25 cellular contexts compared by ENCODE assay signal in the genomic region with DNA sequence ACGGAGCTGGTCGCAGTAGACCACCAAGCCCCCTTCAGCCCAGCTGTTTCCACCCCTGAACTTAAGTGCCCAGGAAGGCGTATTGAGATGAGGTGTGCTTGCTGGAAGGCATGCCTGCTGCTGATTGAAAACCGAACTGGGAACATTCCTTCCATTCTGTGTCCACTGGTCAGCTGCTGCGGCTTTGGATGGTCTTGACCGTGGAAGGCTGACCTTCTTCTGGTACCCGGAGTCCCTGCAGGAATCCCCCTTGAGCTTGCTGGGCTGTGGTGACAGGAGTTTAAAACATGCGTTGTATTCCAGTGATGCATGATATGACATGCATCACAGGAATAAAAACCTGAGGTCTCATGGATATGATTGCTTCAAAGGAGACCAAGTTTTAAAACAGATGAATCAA. TPM values are rescaled to one million over a fixed set of nuclear protein-coding genes. Genes with fewer than 3 reads are reported as not detected.
DNase-seq lines count a peak whose midpoint lies in the region; ATAC-seq and TF ChIP-seq lines count a peak whose summit lies in the region.
"Had no signal": no experiment of that assay in that cellular context is flagged by ENCODE, and none has a peak within 500 bp of the region (broad histone marks: within the 10 kb centered on the region; RNA-seq: fewer than 3 reads in every experiment).

No MANE protein-coding gene starts in this region.

- H3K4me3 ChIP-seq in neutrophil (ENCODE audit: low read depth in 1 of 2, low read length in 1 of 2), result no peak overlapping the region
- H3K4me3 ChIP-seq: GM12878, GM23338, HAP-1, PC-9 had no signal

- H3K4me1 ChIP-seq in neutrophil (ENCODE audit: control insufficient read depth in 1 of 2, insufficient read depth in 1 of 2, low read depth in 1 of 2, low read length in 1 of 2), result peaks cover 25 to 33% of the 10 kb centered on the region in 2 experiments
- H3K4me1 ChIP-seq: HAP-1 had no signal

- no peaks in the 10 kb centered on the region for H3K27me3 Mint-ChIP-seq in activated T-cell treated with anti-CD3 and anti-CD28 coated beads, Interleukin-2, amount 50 U/mL, for 24 hours
- H3K27me3 Mint-ChIP-seq in CD14-positive monocyte (ENCODE audit: low read depth in 3 of 3), result peaks cover 0 to 6% (median 0%) of the 10 kb centered on the region in 3 donors
- no peaks in the 10 kb centered on the region for H3K27me3 Mint-ChIP-seq in dendritic cell treated with granulocyte-macrophage colony-stimulating factor and Interleukin-4, amounts not matched to agents 40 ng/mL and 50 ng/mL, for 4 days

- H3K4me1 Mint-ChIP-seq in activated T-cell treated with anti-CD3 and anti-CD28 coated beads, Interleukin-2, amount 50 U/mL, for 24 hours (ENCODE audit: low read depth), result peaks cover 21% of the 10 kb centered on the region
- H3K4me1 Mint-ChIP-seq in CD14-positive monocyte, result peaks cover 43% of the 10 kb centered on the region
- H3K4me1 Mint-ChIP-seq in dendritic cell treated with granulocyte-macrophage colony-stimulating factor and Interleukin-4, amounts not matched to agents 40 ng/mL and 50 ng/mL, for 4 days (ENCODE audit: low read depth), result peaks cover 72% of the 10 kb centered on the region
- H3K4me1 Mint-ChIP-seq: GM23338 had no signal

- peak overlapping the region; percentile 34 for H3K27ac Mint-ChIP-seq in activated T-cell treated with anti-CD3 and anti-CD28 coated beads, Interleukin-2, amount 50 U/mL, for 24 hours
- H3K27ac Mint-ChIP-seq in CD14-positive monocyte, result peak overlapping the region in 5 of 7 donors; percentile 11 to 86 (median 44)
- peak overlapping the region; percentile 90 for H3K27ac Mint-ChIP-seq in dendritic cell treated with granulocyte-macrophage colony-stimulating factor and Interleukin-4, amounts not matched to agents 40 ng/mL and 50 ng/mL, for 4 days
- H3K27ac Mint-ChIP-seq: GM23338 had no signal

- no peaks in the 10 kb centered on the region for H3K9me3 Mint-ChIP-seq in activated T-cell treated with anti-CD3 and anti-CD28 coated beads, Interleukin-2, amount 50 U/mL, for 24 hours
- H3K9me3 Mint-ChIP-seq in CD14-positive monocyte, result peaks cover 0 to 4% (median 0%) of the 10 kb centered on the region in 7 donors
- H3K9me3 Mint-ChIP-seq in dendritic cell treated with granulocyte-macrophage colony-stimulating factor and Interleukin-4, amounts not matched to agents 40 ng/mL and 50 ng/mL, for 4 days, result no peaks in the 10 kb centered on the region
- H3K9me3 Mint-ChIP-seq: GM23338 had no signal

- H3K36me3 Mint-ChIP-seq in activated T-cell treated with anti-CD3 and anti-CD28 coated beads, Interleukin-2, amount 50 U/mL, for 24 hours (ENCODE audit: low read depth), result peaks cover 98% of the 10 kb centered on the region
- peaks cover 80 to 95% of the 10 kb centered on the region in 2 donors for H3K36me3 Mint-ChIP-seq in CD14-positive monocyte
- H3K36me3 Mint-ChIP-seq in dendritic cell treated with granulocyte-macrophage colony-stimulating factor and Interleukin-4, amounts not matched to agents 40 ng/mL and 50 ng/mL, for 4 days (ENCODE audit: low read depth), result peaks cover 100% of the 10 kb centered on the region

- no peak overlapping the region for H3K4me3 Mint-ChIP-seq in activated T-cell treated with anti-CD3 and anti-CD28 coated beads, Interleukin-2, amount 50 U/mL, for 24 hours
- no peak overlapping the region for H3K4me3 Mint-ChIP-seq in CD14-positive monocyte
- H3K4me3 Mint-ChIP-seq in dendritic cell treated with granulocyte-macrophage colony-stimulating factor and Interleukin-4, amounts not matched to agents 40 ng/mL and 50 ng/mL, for 4 days, result no peak overlapping the region
- H3K4me3 Mint-ChIP-seq: GM23338 had no signal

- no peaks in the 10 kb centered on the region for H3K9me3 ChIP-seq in neutrophil
- H3K9me3 ChIP-seq: HAP-1, SK-N-SH had no signal

- H3K27ac ChIP-seq in neutrophil, result peak overlapping the region; percentile 90
- H3K27ac ChIP-seq: C4-2B, KMS-11, PC-9 had no signal

- intact Hi-C loops in CD14-positive monocyte (cut with micrococcal nuclease), result loop anchor here in 1 of 2 donors (5.0 kb wide), 1 partner anchor 33 kb away; a partner anchor contains a TSS
- intact Hi-C loops in dendritic cell treated with granulocyte-macrophage colony-stimulating factor and Interleukin-4, amounts not matched to agents 40 ng/mL and 50 ng/mL, for 4 days (cut with micrococcal nuclease), result loop anchor here (5.0 kb wide), 1 partner anchor 33 kb away; a partner anchor contains a TSS

- DNase-seq in activated T-cell treated with anti-CD3 and anti-CD28 coated beads, Interleukin-2, amount 50 U/mL, for 24 hours, result no peak
- DNase-seq in activated T-cell treated with anti-CD3 and anti-CD28 coated beads, Interleukin-2, amount 50 U/mL, for 1 hour, result no peak
- DNase-seq in CD14-positive monocyte (ENCODE audit: low spot score) (no peak), DMS53 (lab: John Stamatoyannopoulos, UW) (no peak), RKO (ENCODE audit: low spot score) (no peak)
- DNase-seq: 8988T, AML-193, DMS79 treated with DMSO at 0.1 percent for 48 hours, NCI-H1092 treated with DMSO at 0.1 percent for 48 hours, NCI-H1436 treated with DMSO at 0.1 percent for 48 hours, NCI-H2029, NCI-H226, NCI-H510A treated with DMSO at 0.1 percent for 48 hours, NCI-H748 treated with DMSO at 0.1 percent for 48 hours, PC-9, SIG-M5, SK-N-SH had no signal

- H3K36me3 ChIP-seq in neutrophil, result peaks cover 98% of the 10 kb centered on the region
- H3K36me3 ChIP-seq: HAP-1 had no signal

- TF ChIP-seq CTCF in CD14-positive monocyte (IDR thresholded peaks at IDR 0.05) (no peak), neutrophil (IDR thresholded peaks at IDR 0.05) (no peak)

- H3K27me3 ChIP-seq in neutrophil, result no peaks in the 10 kb centered on the region

- no peak for ATAC-seq in HG03469 (IDR thresholded peaks at IDR 0.05; ENCODE audit: unreplicated experiment)
- ATAC-seq: GM12878, GM23338 had no signal

RNA-seq across cellular contexts. Expression of a gene that starts 31.4 kb away (rescaled TPM):
- 10 to 100 TPM; 25.1 to 35.6 TPM for polyA plus RNA-seq in CD14-positive monocyte

RNA-seq across cellular contexts. Expression of a gene that starts 56.8 kb away (rescaled TPM):
- 1 to 10 TPM; 1.0 to 1.7 TPM for polyA plus RNA-seq in CD14-positive monocyte

Comparison
In these comparisons a context has a peak if more than half of its experiments do, and no peak if none do; other contexts are left out.
1. H3K27ac Mint-ChIP-seq: peak in every context shown above with its lines; median percentile 90 in dendritic cell treated with granulocyte-macrophage colony-stimulating factor and Interleukin-4, amounts not matched to agents 40 ng/mL and 50 ng/mL, for 4 days; 44 in CD14-positive monocyte; 34 in activated T-cell treated with anti-CD3 and anti-CD28 coated beads, Interleukin-2, amount 50 U/mL, for 24 hours.